In genomic region chr16:16420515-16420914, GRCh38 we compare ENCODE assay signal across 1 cellular context. TPM values are rescaled to one million over a fixed set of nuclear protein-coding genes. Genes with fewer than 3 reads are reported as not detected.
"Had no signal": no experiment of that assay in that cellular context is flagged by ENCODE, and none has a peak within 500 bp of the region (broad histone marks: within the 10 kb centered on the region; RNA-seq: fewer than 3 reads in every experiment).

No MANE protein-coding gene starts in this region.

RNA-seq across cellular contexts. Expression of gene NPIPA7, which starts 41.6 kb away (rescaled TPM):
- total RNA-seq: mononuclear cell had no signal
